ENCODE assay signal across 14 cellular contexts in the genomic region with DNA sequence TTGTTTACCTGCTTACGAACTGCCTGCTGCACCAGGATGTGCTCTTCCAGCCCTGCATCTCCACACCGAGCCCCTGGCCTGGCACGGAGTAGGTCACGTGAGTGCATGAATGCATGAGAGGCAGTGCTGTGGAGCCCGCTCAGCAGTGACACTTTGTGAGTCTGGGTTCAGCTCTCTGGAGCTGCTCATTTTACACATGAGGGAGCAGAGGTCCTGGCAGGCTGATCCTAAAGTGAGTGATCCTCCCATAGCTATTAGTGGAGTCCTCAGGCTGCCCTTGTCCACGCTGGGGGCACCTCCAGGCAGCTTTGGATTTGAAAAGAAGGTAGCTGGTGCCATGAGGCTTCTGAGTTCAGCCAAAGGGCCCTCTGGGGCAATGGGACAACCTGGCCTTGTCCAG.
DNase-seq lines count a peak whose midpoint lies in the region; ATAC-seq and TF ChIP-seq lines count a peak whose summit lies in the region.
"Had no signal": no experiment of that assay in that cellular context is flagged by ENCODE, and none has a peak within 500 bp of the region (broad histone marks: within the 10 kb centered on the region; RNA-seq: fewer than 3 reads in every experiment).

No MANE protein-coding gene starts in this region.

- DNase-seq in DMS79 (lab: John Stamatoyannopoulos, UW) (peak; percentile 54), SJCRH30 (peak in 1 of 2 experiments; percentile 69), neuronal stem cell (ENCODE audit: low spot score) (no peak), thyroid gland (peak; percentile 97 to 98), GM20000 (ENCODE audit: low spot score) (no peak), mesenchymal stem cell (no peak)
- DNase-seq: BE2C, Caco-2, EL, HCEC 1CT, HFFc6 had no signal

- peak overlapping the region; percentile 98 for H3K27ac ChIP-seq in SJCRH30
- no peak overlapping the region for H3K27ac ChIP-seq in neuronal stem cell (replicated peaks; ENCODE audit: low read length)
- peak overlapping the region; percentile 82 to 94 (median 91) for H3K27ac ChIP-seq in thyroid gland
- H3K27ac ChIP-seq in mesenchymal stem cell (ENCODE audit: low read length, poor library complexity, severe bottlenecking): no peak overlapping the region
- H3K27ac ChIP-seq: A549, KMS-11 had no signal

- H4K8ac ChIP-seq in neuronal stem cell (ENCODE audit: low read depth, low read length) (no peak overlapping the region), mesenchymal stem cell (ENCODE audit: low read length) (no peak overlapping the region)

- no peak for ATAC-seq in HG03342 (IDR thresholded peaks at IDR 0.05; ENCODE audit: unreplicated experiment)
- ATAC-seq: A549 had no signal

- H3K4me3 ChIP-seq in SJCRH30 (peak overlapping the region; percentile 51), neuronal stem cell (ENCODE audit: low read length in 2 of 2) (no peak overlapping the region), thyroid gland (replicated peaks in 1 of 3) (no peak overlapping the region), mesenchymal stem cell (ENCODE audit: insufficient read depth in 1 of 2, low read depth in 1 of 2, low read length in 2 of 2) (no peak overlapping the region)
- H3K4me3 ChIP-seq: A549 had no signal

- intact Hi-C loops in thyroid gland (cut with DNase I): no loop called here

- H2AK5ac ChIP-seq in neuronal stem cell (ENCODE audit: low read depth, low read length): peak overlapping the region; percentile 43
- no peak overlapping the region for H2AK5ac ChIP-seq in mesenchymal stem cell (ENCODE audit: low read length, severe bottlenecking)

- H2AFZ ChIP-seq in neuronal stem cell (ENCODE audit: low read length) (no peak overlapping the region), mesenchymal stem cell (ENCODE audit: low read depth, low read length) (no peak overlapping the region)

- no peak overlapping the region for H4K91ac ChIP-seq in neuronal stem cell (ENCODE audit: low read depth, low read length, poor library complexity)
- no peak overlapping the region for H4K91ac ChIP-seq in mesenchymal stem cell (ENCODE audit: low read length)

- H3K9me3 ChIP-seq in SJCRH30 (replicated peaks) (no peaks in the 10 kb centered on the region), neuronal stem cell (replicated peaks in 1 of 2; ENCODE audit: control insufficient read depth in 2 of 2, insufficient read depth in 1 of 2, low read depth in 1 of 2, low read length in 2 of 2) (no peaks in the 10 kb centered on the region), thyroid gland (no peaks in the 10 kb centered on the region), mesenchymal stem cell (ENCODE audit: control insufficient read depth, low read length) (no peaks in the 10 kb centered on the region)
- H3K9me3 ChIP-seq: A549, BE2C, Caco-2 had no signal

- TF ChIP-seq CTCF in thyroid gland (IDR thresholded peaks at IDR 0.05): peak in 1 of 6 experiments; percentile 6
- TF ChIP-seq CTCF in GM20000 (IDR thresholded peaks at IDR 0.05; ENCODE audit: extremely low read depth, missing control alignments): no peak

- H3K4ac ChIP-seq in neuronal stem cell (ENCODE audit: low read length): no peak overlapping the region
- H3K4ac ChIP-seq in mesenchymal stem cell (ENCODE audit: low read depth in 1 of 2, low read length in 2 of 2): no peak overlapping the region

- H3K4me1 ChIP-seq in SJCRH30: peaks cover 52% of the 10 kb centered on the region
- peaks cover 0 to 40% of the 10 kb centered on the region in 2 donors for H3K4me1 ChIP-seq in neuronal stem cell (ENCODE audit: control insufficient read depth in 2 of 2, insufficient read depth in 1 of 2, low read depth in 1 of 2, low read length in 2 of 2)
- peaks cover 28 to 36% of the 10 kb centered on the region in 2 donors for H3K4me1 ChIP-seq in thyroid gland
- H3K4me1 ChIP-seq in mesenchymal stem cell (ENCODE audit: control insufficient read depth, insufficient read depth, low read depth, low read length): no peaks in the 10 kb centered on the region
- H3K4me1 ChIP-seq: A549, BE2C, Caco-2 had no signal

- no peak overlapping the region for H3K23ac ChIP-seq in neuronal stem cell (ENCODE audit: low read depth, low read length, poor library complexity)
- H3K23ac ChIP-seq in mesenchymal stem cell (ENCODE audit: low read length in 2 of 2): no peak overlapping the region

- H3K14ac ChIP-seq in neuronal stem cell (ENCODE audit: low read length) (no peak overlapping the region), mesenchymal stem cell (ENCODE audit: low read length in 2 of 2) (no peak overlapping the region)

- H2BK12ac ChIP-seq in neuronal stem cell (ENCODE audit: low read length) (no peak overlapping the region), mesenchymal stem cell (ENCODE audit: low read length in 2 of 2) (no peak overlapping the region)

- H2BK15ac ChIP-seq in neuronal stem cell (ENCODE audit: low read length) (no peak overlapping the region), mesenchymal stem cell (ENCODE audit: low read depth, poor library complexity, severe bottlenecking) (no peak overlapping the region)

- H2BK5ac ChIP-seq in neuronal stem cell (ENCODE audit: low read length): peak overlapping the region; percentile 43
- no peak overlapping the region for H2BK5ac ChIP-seq in mesenchymal stem cell (ENCODE audit: low read depth, low read length, poor library complexity, severe bottlenecking)

- no peaks in the 10 kb centered on the region for H3K36me3 ChIP-seq in SJCRH30
- no peaks in the 10 kb centered on the region for H3K36me3 ChIP-seq in neuronal stem cell (replicated peaks in 1 of 2; ENCODE audit: control insufficient read depth in 2 of 2, insufficient read depth in 2 of 2, low read length in 2 of 2)
- no peaks in the 10 kb centered on the region for H3K36me3 ChIP-seq in thyroid gland
- H3K36me3 ChIP-seq in mesenchymal stem cell (ENCODE audit: control insufficient read depth in 1 of 2, insufficient read depth in 2 of 2, low read depth in 1 of 2, low read length in 2 of 2): no peaks in the 10 kb centered on the region
- H3K36me3 ChIP-seq: BE2C had no signal

- H2BK120ac ChIP-seq in neuronal stem cell (ENCODE audit: low read depth, low read length) (no peak overlapping the region), mesenchymal stem cell (ENCODE audit: low read depth, low read length) (no peak overlapping the region)

- no peaks in the 10 kb centered on the region for H3K27me3 ChIP-seq in SJCRH30
- peaks cover 0 to 19% (median 0%) of the 10 kb centered on the region in 3 experiments for H3K27me3 ChIP-seq in neuronal stem cell (ENCODE audit: control insufficient read depth in 3 of 3, insufficient read depth in 3 of 3, low read depth in 1 of 3, low read length in 3 of 3)
- H3K27me3 ChIP-seq in thyroid gland: no peaks in the 10 kb centered on the region
- H3K27me3 ChIP-seq in mesenchymal stem cell (ENCODE audit: control insufficient read depth in 1 of 2, insufficient read depth in 1 of 2, low read length in 2 of 2): peaks cover 0 to 39% of the 10 kb centered on the region in 2 experiments
- H3K27me3 ChIP-seq: BE2C had no signal

- H3K79me1 ChIP-seq in neuronal stem cell (ENCODE audit: low read depth, low read length) (no peaks in the 10 kb centered on the region), mesenchymal stem cell (replicated peaks; ENCODE audit: low read length, poor library complexity, severe bottlenecking) (no peaks in the 10 kb centered on the region)

- WGBS in neuronal stem cell (ENCODE audit: extremely low coverage in 2 of 2, insufficient read length in 2 of 2, insufficient replicate concordance in 1 of 2), 2 donors: no CpG with 5 or more reads among the region's 6 CpGs
- 20 to 48% methylated on average over 5 of the region's 6 CpGs for WGBS in thyroid gland, 2 donors
- 58% methylated on average over 6 of the region's 6 CpGs for WGBS in mesenchymal stem cell

- H3K18ac ChIP-seq in neuronal stem cell (ENCODE audit: low read length) (peak overlapping the region; percentile 53), mesenchymal stem cell (ENCODE audit: low read depth in 1 of 2, low read length in 2 of 2) (no peak overlapping the region)

- H3K4me2 ChIP-seq in neuronal stem cell (ENCODE audit: insufficient read depth, low read length, poor library complexity, severe bottlenecking) (no peak overlapping the region), mesenchymal stem cell (ENCODE audit: low read length, poor library complexity, severe bottlenecking) (no peak overlapping the region)
- H3K4me2 ChIP-seq: A549, KMS-11 had no signal

- TF ChIP-seq POLR2A in thyroid gland (IDR thresholded peaks at IDR 0.05): peak in 1 of 2 donors; percentile 57

- H3K9ac ChIP-seq in neuronal stem cell (ENCODE audit: low read depth, low read length, poor library complexity): no peak overlapping the region
- no peak overlapping the region for H3K9ac ChIP-seq in mesenchymal stem cell (ENCODE audit: low read length)
- H3K9ac ChIP-seq: KMS-11 had no signal

Comparison
In these comparisons a context has a peak if more than half of its experiments do, and no peak if none do; other contexts are left out.
1. DNase-seq: peak in DMS79 (single experiment) and thyroid gland (2 of 2); none in neuronal stem cell (single experiment), GM20000 (single experiment) and mesenchymal stem cell (single experiment).
2. H3K27ac ChIP-seq: peak in SJCRH30 (single experiment) and thyroid gland (3 of 3); none in neuronal stem cell (single experiment) and mesenchymal stem cell (single experiment).